In genomic region chr19:16660763-16661479, GRCh38 we compare ENCODE assay signal across 8 cellular contexts. TPM values are rescaled to one million over a fixed set of nuclear protein-coding genes. Genes with fewer than 3 reads are reported as not detected.
DNase-seq lines count a peak whose midpoint lies in the region; ATAC-seq and TF ChIP-seq lines count a peak whose summit lies in the region.

TMEM38A (plus strand) TSS chr19:16661139; CDS start chr19:16661218, 79 bp downstream.

- POLR2A ChIA-PET in CD8-positive, alpha-beta memory T cell (lab: Charles Lee) = interaction anchor here (0.7 to 2.4 kb wide), 4 partner anchors 26 to 95 kb away, joined by 3 to 20 read pairs (median 4); partner anchors contain the start of gene MED26
- POLR2A ChIA-PET in activated naive CD8-positive, alpha-beta T cell treated with anti-CD3 and anti-CD28 coated beads, Interleukin-2, amount 10 ng/mL, durations not matched to agents 7 days and 5 days (lab: Charles Lee) = interaction anchor here (0.6 to 2.8 kb wide), 10 partner anchors 11 to 554 kb away, joined by 3 to 27 read pairs (median 3); partner anchors contain the start of genes C19orf44, CALR3, MED26 and USE1

- CTCF ChIA-PET in CD8-positive, alpha-beta memory T cell (lab: Charles Lee) = interaction anchor here (0.9 to 1.3 kb wide), 3 partner anchors 11 to 148 kb away, joined by 3 to 4 read pairs (median 3); no protein-coding TSS in a partner anchor

- ATAC-seq in activated naive CD8-positive, alpha-beta T cell treated with anti-CD3 and anti-CD28 coated beads, Interleukin-2, amount 10 ng/mL, durations not matched to agents 7 days and 5 days (ENCODE audit: low read depth) = peak; percentile 9
- ATAC-seq in left cardiac atrium = peak; percentile 32 to 55
- peak; percentile 64 to 68 (median 66) for ATAC-seq in psoas muscle

- peak within 1 kb of the TSS; percentile 98 for H3K4me3 ChIP-seq in CD8-positive, alpha-beta memory T cell (ENCODE audit: low read length)
- H3K4me3 ChIP-seq in HAP-1 = peak within 1 kb of the TSS; percentile 81
- peak within 1 kb of the TSS; percentile 74 for H3K4me3 ChIP-seq in psoas muscle

- peaks cover 0 to 33% (median 8%) of the 10 kb centered on the region in 3 donors for H3K36me3 Mint-ChIP-seq in CD8-positive, alpha-beta memory T cell
- H3K36me3 Mint-ChIP-seq in activated naive CD8-positive, alpha-beta T cell treated with anti-CD3 and anti-CD28 coated beads, Interleukin-2, amount 10 ng/mL, durations not matched to agents 7 days and 5 days = peaks cover 4% of the 10 kb centered on the region

- H3K9me3 ChIP-seq in CD8-positive, alpha-beta memory T cell (ENCODE audit: low read length) = no peaks in the 10 kb centered on the region
- H3K9me3 ChIP-seq in HAP-1 (no peaks in the 10 kb centered on the region), psoas muscle (no peaks in the 10 kb centered on the region)

- in situ Hi-C loops in HAP-1 (cut with MboI; ENCODE audit: low sequenced_read_pairs) = no loop called here

- H3K4me3 Mint-ChIP-seq in CD8-positive, alpha-beta memory T cell = peak within 1 kb of the TSS; percentile 97 to 100 (median 99)
- peak within 1 kb of the TSS; percentile 99 for H3K4me3 Mint-ChIP-seq in activated naive CD8-positive, alpha-beta T cell treated with anti-CD3 and anti-CD28 coated beads, Interleukin-2, amount 10 ng/mL, durations not matched to agents 7 days and 5 days

- H3K27ac ChIP-seq in CD8-positive, alpha-beta memory T cell (ENCODE audit: low read depth, low read length) = peak within 1 kb of the TSS; percentile 92
- peak within 1 kb of the TSS; percentile 97 for H3K27ac ChIP-seq in psoas muscle

- H3K36me3 ChIP-seq in CD8-positive, alpha-beta memory T cell (ENCODE audit: insufficient read depth, low read length) = peaks cover 24% of the 10 kb centered on the region
- peaks cover 28% of the 10 kb centered on the region for H3K36me3 ChIP-seq in HAP-1 (replicated peaks)
- peaks cover 0 to 33% of the 10 kb centered on the region in 2 donors for H3K36me3 ChIP-seq in psoas muscle (ENCODE audit: insufficient read depth in 1 of 2, low read depth in 1 of 2)

- no peaks in the 10 kb centered on the region for H3K9me3 Mint-ChIP-seq in CD8-positive, alpha-beta memory T cell
- H3K9me3 Mint-ChIP-seq in activated naive CD8-positive, alpha-beta T cell treated with anti-CD3 and anti-CD28 coated beads, Interleukin-2, amount 10 ng/mL, durations not matched to agents 7 days and 5 days = no peaks in the 10 kb centered on the region

- peak; percentile 29 to 63 (median 47) for DNase-seq in CD8-positive, alpha-beta memory T cell
- DNase-seq in HAP-1 (ENCODE audit: low spot score in 2 of 2) = peak; percentile 36 to 71
- peak; percentile 70 for DNase-seq in RPMI8226
- peak; percentile 72 for DNase-seq in activated naive CD8-positive, alpha-beta T cell treated with anti-CD3 and anti-CD28 coated beads, Interleukin-2, amount 10 ng/mL, durations not matched to agents 7 days and 5 days
- peak; percentile 53 for DNase-seq in left cardiac atrium
- peak; percentile 74 to 86 for DNase-seq in psoas muscle
- no peak for DNase-seq in DMS114 treated with DMSO at 0.1 percent for 48 hours (lab: John Stamatoyannopoulos, UW; ENCODE audit: unreplicated experiment)
- no peak for DNase-seq in mesenteric fat pad (ENCODE audit: low spot score)

- H3K4me1 ChIP-seq in CD8-positive, alpha-beta memory T cell (ENCODE audit: insufficient read depth, low read length) = peaks cover 34% of the 10 kb centered on the region
- H3K4me1 ChIP-seq in HAP-1 (peaks cover 9% of the 10 kb centered on the region), psoas muscle (peaks cover 45% of the 10 kb centered on the region)

- no peak for TF ChIP-seq CTCF in psoas muscle (IDR thresholded peaks at IDR 0.05)

- H3K27me3 Mint-ChIP-seq in CD8-positive, alpha-beta memory T cell = peaks cover 2 to 3% of the 10 kb centered on the region in 2 donors
- H3K27me3 Mint-ChIP-seq in activated naive CD8-positive, alpha-beta T cell treated with anti-CD3 and anti-CD28 coated beads, Interleukin-2, amount 10 ng/mL, durations not matched to agents 7 days and 5 days = peaks cover 17% of the 10 kb centered on the region

- intact Hi-C loops in left cardiac atrium (cut with DNase I) = no loop called here
- intact Hi-C loops in psoas muscle (cut with DNase I) = no loop called here

- WGBS in psoas muscle, 3 donors = 0 to 1% (median 1%) methylated on average over 59 to 76 of the region's 76 CpGs

- no peaks in the 10 kb centered on the region for H3K27me3 ChIP-seq in CD8-positive, alpha-beta memory T cell (ENCODE audit: insufficient read depth, low read length, poor library complexity, severe bottlenecking)
- no peaks in the 10 kb centered on the region for H3K27me3 ChIP-seq in HAP-1 (ENCODE audit: low read depth)
- H3K27me3 ChIP-seq in psoas muscle (ENCODE audit: insufficient read depth in 3 of 3, low read length in 2 of 3) = no peaks in the 10 kb centered on the region

- peak within 1 kb of the TSS; percentile 94 to 99 (median 98) for H3K27ac Mint-ChIP-seq in CD8-positive, alpha-beta memory T cell
- H3K27ac Mint-ChIP-seq in activated naive CD8-positive, alpha-beta T cell treated with anti-CD3 and anti-CD28 coated beads, Interleukin-2, amount 10 ng/mL, durations not matched to agents 7 days and 5 days = peak within 1 kb of the TSS; percentile 98

- H3K4me1 Mint-ChIP-seq in CD8-positive, alpha-beta memory T cell = peaks cover 33 to 54% (median 45%) of the 10 kb centered on the region in 3 donors
- peaks cover 30% of the 10 kb centered on the region for H3K4me1 Mint-ChIP-seq in activated naive CD8-positive, alpha-beta T cell treated with anti-CD3 and anti-CD28 coated beads, Interleukin-2, amount 10 ng/mL, durations not matched to agents 7 days and 5 days

RNA-seq across cellular contexts. Expression of gene TMEM38A, which starts in this region (rescaled TPM):
- total RNA-seq in CD8-positive, alpha-beta memory T cell = under 1 TPM; 0.50 to 0.60 TPM
- polyA plus RNA-seq in CD8-positive, alpha-beta memory T cell = not detected
- 1 to 10 TPM in 1 of 2 experiments, under 1 TPM in 1; 0.51 to 1.6 TPM for total RNA-seq in activated naive CD8-positive, alpha-beta T cell treated with anti-CD3 and anti-CD28 coated beads, Interleukin-2, amount 10 ng/mL, durations not matched to agents 7 days and 5 days
- total RNA-seq in left cardiac atrium (10 to 100 TPM in 1 of 2 donors, 1 to 10 TPM in 1; 6.7 to 20.2 TPM), psoas muscle (100 to 1,000 TPM; 120 to 184 (median 140) TPM), mesenteric fat pad (2.1 TPM)
- polyA plus RNA-seq in psoas muscle = 100 to 1,000 TPM in 2 of 3 donors, 10 to 100 TPM in 1; 53.2 to 295 (median 130) TPM

Comparison
In these comparisons a context has a peak if more than half of its experiments do, and no peak if none do; other contexts are left out.
1. RNA of gene TMEM38A (total RNA-seq): 120 to 184 TPM in psoas muscle; 6.7 to 20.2 TPM in left cardiac atrium, 2.1 TPM in mesenteric fat pad (single experiment), 0.51 to 1.6 TPM in activated naive CD8-positive, alpha-beta T cell treated with anti-CD3 and anti-CD28 coated beads, Interleukin-2, amount 10 ng/mL, durations not matched to agents 7 days and 5 days and 0.50 to 0.60 TPM in CD8-positive, alpha-beta memory T cell; every median in the first group is over 4 times any median in the second.
2. RNA of gene TMEM38A (polyA plus RNA-seq): 53.2 to 295 TPM in psoas muscle; not detected in CD8-positive, alpha-beta memory T cell (single experiment); every median in the first group is over 10 times any median in the second.
3. Peak in DNase-seq, H3K4me3 ChIP-seq and H3K27ac ChIP-seq in CD8-positive, alpha-beta memory T cell; RNA of the gene not detected or under 1 TPM.
4. DNase-seq: peak in HAP-1 (2 of 2), RPMI8226 (single experiment), activated naive CD8-positive, alpha-beta T cell treated with anti-CD3 and anti-CD28 coated beads, Interleukin-2, amount 10 ng/mL, durations not matched to agents 7 days and 5 days (single experiment), left cardiac atrium (single experiment) and psoas muscle (2 of 2); none in DMS114 treated with DMSO at 0.1 percent for 48 hours (single experiment) and mesenteric fat pad (single experiment).
5. ATAC-seq: peak in every context shown above with its lines; median percentile 66 in psoas muscle; 44 in left cardiac atrium; 9 in activated naive CD8-positive, alpha-beta T cell treated with anti-CD3 and anti-CD28 coated beads, Interleukin-2, amount 10 ng/mL, durations not matched to agents 7 days and 5 days.
6. Peak in every context shown above with its lines, with median percentiles within 50 percentile points of each other: H3K4me3 ChIP-seq.